In the genomic region with DNA sequence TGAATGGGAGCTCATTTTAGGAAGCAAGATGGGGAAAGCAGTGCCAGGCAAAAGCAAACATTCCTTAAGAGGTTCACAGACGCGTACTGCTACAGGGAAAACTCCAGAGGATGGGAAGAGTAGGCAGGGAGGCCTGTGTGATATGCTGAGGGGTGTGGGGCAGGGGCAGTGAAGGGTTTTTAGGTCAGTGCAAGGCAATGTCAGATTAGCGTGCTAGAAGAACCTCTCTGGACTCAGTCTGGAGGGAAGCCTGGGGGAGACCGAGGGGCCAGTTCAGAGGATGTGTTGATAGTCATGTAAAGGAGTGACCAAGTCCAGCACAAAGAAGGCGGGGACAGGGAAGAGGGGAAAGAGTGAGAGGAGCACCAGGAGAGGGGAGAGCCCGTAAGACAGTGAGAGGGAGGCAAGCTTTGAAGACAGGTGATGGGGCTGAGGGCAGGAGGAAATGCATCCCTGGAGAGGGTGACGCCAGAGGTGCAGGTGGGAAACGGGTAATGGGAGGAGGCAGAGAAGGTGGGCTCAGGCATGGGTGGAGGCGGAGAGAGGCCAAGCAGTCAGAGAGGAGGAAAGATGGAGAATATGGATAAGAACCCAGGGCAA, we compare ENCODE assay signal across 25 cellular contexts.
DNase-seq lines count a peak whose midpoint lies in the region; ATAC-seq, FAIRE-seq and TF ChIP-seq lines count a peak whose summit lies in the region.
"Had no signal": no experiment of that assay in that cellular context is flagged by ENCODE, and none has a peak within 500 bp of the region (broad histone marks: within the 10 kb centered on the region; RNA-seq: fewer than 3 reads in every experiment).

No MANE protein-coding gene starts in this region.

- no peak for TF ChIP-seq POLR2A in H1 (IDR thresholded peaks at IDR 0.05; ENCODE audit: control extremely low read depth in 1 of 2, low read depth in 2 of 2, low read length in 2 of 2)

- no peaks in the 10 kb centered on the region for H3K4me1 Mint-ChIP-seq in activated CD4-positive, alpha-beta T cell treated with anti-CD3 and anti-CD28 coated beads, Interleukin-2, amount 10 ng/mL, durations not matched to agents 7 days and 5 days
- H3K4me1 Mint-ChIP-seq: B cell; CD4-positive, CD25-positive, alpha-beta regulatory T cell; GM23338 had no signal

- no peak overlapping the region for H2BK12ac ChIP-seq in H1 (ENCODE audit: low read depth, low read length)

- H3K79me2 ChIP-seq in H1 (ENCODE audit: control insufficient read depth in 1 of 2, insufficient read depth in 2 of 2, low read length in 2 of 2): no peaks in the 10 kb centered on the region
- no peaks in the 10 kb centered on the region for H3K79me2 ChIP-seq in osteoblast (ENCODE audit: insufficient read depth, low read length)

- H3K4me3 ChIP-seq in H1 (ENCODE audit: extremely low read depth in 1 of 4, insufficient read depth in 2 of 4, low read depth in 3 of 4, low read length in 4 of 4) (no peak overlapping the region), osteoblast (ENCODE audit: insufficient read depth, low read length) (no peak overlapping the region)
- H3K4me3 ChIP-seq: BLaER1, GM12878, GM23338, HAP-1 had no signal

- H3K18ac ChIP-seq in H1 (ENCODE audit: extremely low read depth, low read length): no peak overlapping the region

- no peak overlapping the region for H2BK5ac ChIP-seq in H1 (ENCODE audit: low read depth, low read length)

- WGBS in H1 (ENCODE audit: extremely low coverage in 1 of 2, insufficient coverage in 1 of 2, insufficient read length in 1 of 2, insufficient replicate concordance in 2 of 2, low coverage in 1 of 2, low lambda C conversion rate in 2 of 2, missing lambda C conversion rate in 1 of 2), 2 experiments: 90% methylated on average over 9 of the region's 9 CpGs; no CpG with 5 or more reads in 1 of the 2 experiments

- intact Hi-C loops in cardiac septum (cut with DNase I): loop anchor here (5.0 to 10.0 kb wide), 2 partner anchors 152 to 226 kb away; no protein-coding TSS in a partner anchor
- intact Hi-C loops in Right ventricle myocardium inferior (cut with DNase I): loop anchor here (5.0 kb wide), 1 partner anchor 154 kb away; no protein-coding TSS in a partner anchor

- no peaks in the 10 kb centered on the region for H3K27me3 ChIP-seq in H1 (replicated peaks in 1 of 4; ENCODE audit: control insufficient read depth in 3 of 4, extremely low read depth in 1 of 4, insufficient read depth in 3 of 4, low read length in 3 of 4)
- H3K27me3 ChIP-seq in osteoblast (ENCODE audit: insufficient read depth, low read length): peaks cover 20% of the 10 kb centered on the region
- H3K27me3 ChIP-seq: BLaER1 had no signal

- no peak for TF ChIP-seq RAD21 in H1 (IDR thresholded peaks at IDR 0.05 in 1 of 2, conservative IDR thresholded peaks at IDR 0.05 in 1 of 2; ENCODE audit: low read depth in 2 of 2, low read length in 2 of 2)

- no peak overlapping the region for H3K56ac ChIP-seq in H1 (replicated peaks; ENCODE audit: insufficient read length, low read depth, low read length)

- no peak overlapping the region for H3K4me3 Mint-ChIP-seq in activated CD4-positive, alpha-beta T cell treated with anti-CD3 and anti-CD28 coated beads, Interleukin-2, amount 10 ng/mL, durations not matched to agents 7 days and 5 days
- H3K4me3 Mint-ChIP-seq: B cell; CD4-positive, CD25-positive, alpha-beta regulatory T cell; CD8-positive, alpha-beta T cell; GM23338 had no signal

- H3K36me3 Mint-ChIP-seq in activated CD4-positive, alpha-beta T cell treated with anti-CD3 and anti-CD28 coated beads, Interleukin-2, amount 10 ng/mL, durations not matched to agents 7 days and 5 days (ENCODE audit: low read depth): no peaks in the 10 kb centered on the region
- H3K36me3 Mint-ChIP-seq: CD4-positive, CD25-positive, alpha-beta regulatory T cell; CD8-positive, alpha-beta T cell had no signal

- H3K9me3 ChIP-seq in H1 (ENCODE audit: insufficient read depth in 2 of 2, low read depth in 1 of 2, low read length in 1 of 2) (no peaks in the 10 kb centered on the region), osteoblast (ENCODE audit: low read depth, low read length) (no peaks in the 10 kb centered on the region)
- H3K9me3 ChIP-seq: BLaER1, HAP-1 had no signal

- no peaks in the 10 kb centered on the region for H3K79me1 ChIP-seq in H1 (ENCODE audit: low read depth, low read length)

- ATAC-seq in Right ventricle myocardium inferior (no peak), GM21619 (IDR thresholded peaks at IDR 0.05; ENCODE audit: unreplicated experiment) (no peak)
- ATAC-seq: CD8-positive, alpha-beta T cell; GM12878; GM23338 had no signal

- H3K36me3 ChIP-seq in H1 (ENCODE audit: control insufficient read depth in 2 of 4, insufficient read depth in 4 of 4, low read length in 3 of 4) (no peaks in the 10 kb centered on the region), osteoblast (ENCODE audit: insufficient read depth, low read length) (no peaks in the 10 kb centered on the region)
- H3K36me3 ChIP-seq: BLaER1, HAP-1 had no signal

- no peak overlapping the region for H3K4me2 ChIP-seq in H1 (ENCODE audit: insufficient read depth in 1 of 2, low read depth in 2 of 2, low read length in 2 of 2)
- H3K4me2 ChIP-seq in osteoblast (ENCODE audit: insufficient read depth, low read length): no peak overlapping the region
- H3K4me2 ChIP-seq: BLaER1, GM23338 had no signal

- H4K20me1 ChIP-seq in H1 (replicated peaks in 1 of 2; ENCODE audit: control insufficient read depth in 1 of 2, insufficient read depth in 2 of 2, low read length in 2 of 2) (no peaks in the 10 kb centered on the region), osteoblast (ENCODE audit: insufficient read depth, low read length) (no peaks in the 10 kb centered on the region)
- H4K20me1 ChIP-seq: BLaER1 had no signal

- no peak overlapping the region for H3K4ac ChIP-seq in H1 (replicated peaks; ENCODE audit: insufficient read length, low read depth, low read length)

- H2BK120ac ChIP-seq in H1 (replicated peaks; ENCODE audit: low read depth, low read length): no peak overlapping the region

- peak; percentile 60 for DNase-seq in cardiac septum (ENCODE audit: low spot score)
- no peak for DNase-seq in Right ventricle myocardium inferior (ENCODE audit: missing footprints)
- no peak for DNase-seq in H1 (ENCODE audit: low read depth in 1 of 2, low spot score in 2 of 2)
- peak; percentile 26 for DNase-seq in osteoblast (ENCODE audit: insufficient read length, low spot score, missing footprints)
- DNase-seq in NCI-H2107 (lab: John Stamatoyannopoulos, UW): no peak
- no peak for DNase-seq in activated CD4-positive, alpha-beta T cell treated with anti-CD3 and anti-CD28 coated beads, Interleukin-2, amount 10 ng/mL, durations not matched to agents 7 days and 5 days
- DNase-seq in NOMO-1 treated with dmso at 0.1 percent for 144 hours (lab: John Stamatoyannopoulos, UW; ENCODE audit: unreplicated experiment): no peak
- DNase-seq: CD4-positive, CD25-positive, alpha-beta regulatory T cell; DMS 273 treated with DMSO at 0.1 percent for 48 hours; DMS79; EL; GDM1 had no signal

- no peak for FAIRE-seq in H1 (lab: Jason Lieb, UNC)
- FAIRE-seq: A204.1, D721Med, GM12878, GM19239, H54 had no signal

- H3K4me1 ChIP-seq in H1 (replicated peaks in 1 of 4; ENCODE audit: control insufficient read depth in 3 of 4, insufficient read depth in 4 of 4, low read length in 3 of 4): no peaks in the 10 kb centered on the region
- peaks cover 9% of the 10 kb centered on the region for H3K4me1 ChIP-seq in osteoblast (ENCODE audit: insufficient read depth, low read length)
- H3K4me1 ChIP-seq: BLaER1, HAP-1 had no signal

- H4K8ac ChIP-seq in H1 (ENCODE audit: extremely low read depth, insufficient read depth, low read length): no peak overlapping the region

- H2BK20ac ChIP-seq in H1 (ENCODE audit: low read length): no peak overlapping the region

- no peak overlapping the region for H3K27ac Mint-ChIP-seq in activated CD4-positive, alpha-beta T cell treated with anti-CD3 and anti-CD28 coated beads, Interleukin-2, amount 10 ng/mL, durations not matched to agents 7 days and 5 days
- H3K27ac Mint-ChIP-seq: B cell; CD4-positive, CD25-positive, alpha-beta regulatory T cell; CD8-positive, alpha-beta T cell; GM23338 had no signal

- peaks cover 23% of the 10 kb centered on the region for H3K27me3 Mint-ChIP-seq in activated CD4-positive, alpha-beta T cell treated with anti-CD3 and anti-CD28 coated beads, Interleukin-2, amount 10 ng/mL, durations not matched to agents 7 days and 5 days

- H2BK15ac ChIP-seq in H1 (ENCODE audit: low read length): no peak overlapping the region

- no peak overlapping the region for H3K23ac ChIP-seq in H1 (ENCODE audit: insufficient read length)

- no peaks in the 10 kb centered on the region for H3K9me3 Mint-ChIP-seq in activated CD4-positive, alpha-beta T cell treated with anti-CD3 and anti-CD28 coated beads, Interleukin-2, amount 10 ng/mL, durations not matched to agents 7 days and 5 days
- H3K9me3 Mint-ChIP-seq: CD4-positive, CD25-positive, alpha-beta regulatory T cell; CD8-positive, alpha-beta T cell; GM23338 had no signal

- H3K9ac ChIP-seq in H1 (replicated peaks in 1 of 4; ENCODE audit: extremely low read depth in 1 of 4, low read depth in 3 of 4, low read length in 3 of 4): no peak overlapping the region
- H3K9ac ChIP-seq: BLaER1 had no signal

- H2AK5ac ChIP-seq in H1 (ENCODE audit: low read depth, low read length): no peak overlapping the region

- TF ChIP-seq EP300 in H1 (IDR thresholded peaks at IDR 0.05; ENCODE audit: borderline replicate concordance in 1 of 2, low read depth in 2 of 2, low read length in 2 of 2): no peak

- peak overlapping the region; percentile 36; the same call in 1 of the 2 replicates for H2AFZ ChIP-seq in H1 (ENCODE audit: low read length)
- H2AFZ ChIP-seq in osteoblast (ENCODE audit: low read length): no peak overlapping the region
- H2AFZ ChIP-seq: GM23338 had no signal

- no peak overlapping the region for H3K14ac ChIP-seq in H1 (ENCODE audit: insufficient read length)

- no peak overlapping the region for H3K27ac ChIP-seq in H1 (ENCODE audit: low read depth, low read length)
- H3K27ac ChIP-seq in osteoblast (ENCODE audit: low read depth, low read length): no peak overlapping the region
- H3K27ac ChIP-seq: 22Rv1, BLaER1, C4-2B had no signal

- H4K5ac ChIP-seq in H1 (ENCODE audit: insufficient read length, low read depth, low read length): no peak overlapping the region

- H4K91ac ChIP-seq in H1 (replicated peaks; ENCODE audit: insufficient read length, low read length): no peak overlapping the region

- CTCF ChIA-PET in H1 (lab: Charles Lee; ENCODE audit: partially characterized antibody): interaction anchor here (0.7 to 3.8 kb wide), 13 partner anchors 10 to 297 kb away, joined by 3 to 25 read pairs (median 4); no protein-coding TSS in a partner anchor
- CTCF ChIA-PET in activated CD4-positive, alpha-beta T cell treated with anti-CD3 and anti-CD28 coated beads, Interleukin-2, amount 10 ng/mL, durations not matched to agents 7 days and 5 days (lab: Charles Lee): interaction anchor here (0.6 to 2.5 kb wide), 5 partner anchors 11 to 703 kb away, joined by 3 to 5 read pairs (median 5); no protein-coding TSS in a partner anchor

- TF ChIP-seq CTCF in H1 (IDR thresholded peaks at IDR 0.05; ENCODE audit: control extremely low read depth in 1 of 3, insufficient read depth in 1 of 3, low read depth in 1 of 3, low read length in 3 of 3) (no peak), osteoblast (IDR thresholded peaks at IDR 0.05; ENCODE audit: extremely low read depth, low read depth, low read length) (no peak)

- no peaks in the 10 kb centered on the region for H3K23me2 ChIP-seq in H1 (ENCODE audit: low read depth, low read length)

- POLR2A ChIA-PET in H1 (lab: Charles Lee; ENCODE audit: partially characterized antibody): no interaction called here
- POLR2A ChIA-PET in activated CD4-positive, alpha-beta T cell treated with anti-CD3 and anti-CD28 coated beads, Interleukin-2, amount 10 ng/mL, durations not matched to agents 7 days and 5 days (lab: Charles Lee): no interaction called here

Comparison
In these comparisons a context has a peak if more than half of its experiments do, and no peak if none do; other contexts are left out.
1. DNase-seq: peak in cardiac septum (single experiment) and osteoblast (single experiment); none in Right ventricle myocardium inferior (single experiment), H1 (0 of 2), NCI-H2107 (single experiment), activated CD4-positive, alpha-beta T cell treated with anti-CD3 and anti-CD28 coated beads, Interleukin-2, amount 10 ng/mL, durations not matched to agents 7 days and 5 days (single experiment) and NOMO-1 treated with dmso at 0.1 percent for 144 hours (single experiment).